In the genomic region with DNA sequence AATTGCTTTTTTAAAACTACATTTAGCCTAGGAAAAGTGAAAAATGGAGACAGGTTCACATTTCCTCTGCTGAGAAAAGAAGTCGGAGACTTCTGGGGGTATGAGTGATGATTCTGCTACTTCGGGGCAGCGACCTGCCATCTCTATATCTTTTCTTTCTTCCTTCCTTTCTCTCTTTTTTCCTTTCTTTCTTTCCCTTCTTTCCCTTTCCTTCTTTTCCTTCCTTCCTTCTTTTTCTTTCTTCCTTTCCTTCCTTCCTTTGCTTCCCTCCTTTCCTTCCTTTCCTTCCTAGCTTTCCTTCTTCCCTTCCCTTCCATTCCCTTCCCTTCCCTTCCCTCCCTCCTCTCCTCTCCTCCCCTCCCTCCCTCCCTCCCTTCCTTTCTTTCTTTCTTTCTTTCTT, we compare ENCODE assay signal across 5 cellular contexts.
"Had no signal": no experiment of that assay in that cellular context is flagged by ENCODE, and none has a peak within 500 bp of the region (broad histone marks: within the 10 kb centered on the region; RNA-seq: fewer than 3 reads in every experiment).

No MANE protein-coding gene starts in this region.

- H3K4me2 ChIP-seq: GM23338 had no signal

- H2AFZ ChIP-seq: GM23338 had no signal

- H3K27me3 Mint-ChIP-seq: IgD-negative memory B cell had no signal

- ATAC-seq: GM23338 had no signal

- H3K27ac Mint-ChIP-seq: GM23338, H9, IgD-negative memory B cell had no signal

- DNase-seq: H9, HCEC 1CT, KG1 had no signal

- H3K4me3 ChIP-seq: GM23338 had no signal

- H3K9me3 Mint-ChIP-seq: GM23338, IgD-negative memory B cell had no signal

- H3K4me1 Mint-ChIP-seq: IgD-negative memory B cell had no signal

- H3K4me3 Mint-ChIP-seq: GM23338, H9, IgD-negative memory B cell had no signal
